ENCODE assay signal across 8 cellular contexts in the genomic region with DNA sequence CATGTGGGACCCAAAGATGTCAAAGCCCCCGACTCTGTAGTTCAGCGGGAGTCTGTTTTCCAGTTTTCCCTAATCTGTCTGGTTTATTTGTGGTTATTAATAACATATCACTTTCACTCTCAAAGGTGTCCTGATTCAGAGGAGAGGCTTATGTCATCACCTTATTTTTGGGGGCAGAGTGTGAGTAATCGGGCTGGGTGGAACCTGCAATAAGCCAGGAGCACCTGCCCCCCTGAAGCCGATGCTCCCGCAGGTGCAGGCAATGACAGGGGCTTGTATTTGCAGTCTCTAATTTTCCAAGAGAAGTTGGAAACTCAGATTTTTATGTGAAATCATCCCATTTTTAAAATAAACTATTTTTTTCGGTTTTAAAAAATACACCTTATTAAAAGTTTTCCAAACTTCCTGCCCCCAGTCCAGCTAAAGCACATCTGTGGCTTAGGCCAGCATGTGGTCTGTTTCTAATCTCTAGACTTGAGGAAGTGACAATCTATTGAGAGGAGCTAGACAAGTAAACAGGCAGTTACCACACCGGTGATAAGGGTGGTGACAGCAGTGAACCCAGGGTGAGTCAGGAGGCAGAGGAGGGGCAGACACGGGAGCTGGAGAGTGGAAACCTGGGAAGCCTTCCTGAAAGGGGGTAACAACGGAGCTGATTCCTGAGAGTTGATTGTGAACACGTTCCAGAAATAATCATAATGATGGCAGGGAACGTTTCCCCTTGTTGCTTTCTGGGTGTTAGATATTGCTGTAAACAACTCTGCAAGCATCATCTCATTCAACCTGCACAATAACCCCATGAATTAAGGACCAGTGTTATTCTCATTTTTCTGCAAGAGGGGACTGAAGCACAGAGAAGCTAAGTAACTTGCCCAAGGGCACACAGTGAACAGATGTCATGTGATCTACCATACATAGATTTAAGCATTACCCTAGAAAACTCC. TPM values are rescaled to one million over a fixed set of nuclear protein-coding genes. Genes with fewer than 3 reads are reported as not detected.
DNase-seq lines count a peak whose midpoint lies in the region; ATAC-seq and TF ChIP-seq lines count a peak whose summit lies in the region.

No MANE protein-coding gene starts in this region.

- H4K20me1 ChIP-seq in neural progenitor cell (ENCODE audit: low read depth), result no peaks in the 10 kb centered on the region

- H3K79me2 ChIP-seq in ACC112 (ENCODE audit: control insufficient read depth, insufficient read depth, low read length, unreplicated experiment) (no peaks in the 10 kb centered on the region), neural progenitor cell (ENCODE audit: low read depth) (no peaks in the 10 kb centered on the region)

- no peak overlapping the region for H2AFZ ChIP-seq in ACC112 (ENCODE audit: low read length, unreplicated experiment)
- H2AFZ ChIP-seq in neural progenitor cell (replicated peaks), result no peak overlapping the region

- H3K9me3 ChIP-seq in neural progenitor cell (ENCODE audit: low read depth), result no peaks in the 10 kb centered on the region

- H3F3A ChIP-seq in neural progenitor cell (ENCODE audit: low read depth), result peaks cover 21% of the 10 kb centered on the region

- peaks cover 11% of the 10 kb centered on the region for H3K27me3 Mint-ChIP-seq in neural progenitor cell (ENCODE audit: insufficient read depth, low read depth)

- no peak overlapping the region for H3K4me3 Mint-ChIP-seq in neural progenitor cell

- peaks cover 43% of the 10 kb centered on the region for H3K4me1 Mint-ChIP-seq in neural progenitor cell

- POLR2A ChIA-PET in RWPE1 (lab: Yijun Ruan, JAX; ENCODE audit: low non-redundant PET), result no interaction called here

- H3K36me3 ChIP-seq in ACC112 (ENCODE audit: insufficient read depth, low read length) (no peaks in the 10 kb centered on the region), neural progenitor cell (no peaks in the 10 kb centered on the region)

- CTCF ChIA-PET in RWPE1 (lab: Yijun Ruan, JAX), result no interaction called here

- H3K4me2 ChIP-seq in neural progenitor cell, result no peak overlapping the region

- H3K27me3 ChIP-seq in ACC112 (ENCODE audit: insufficient read depth, low read length), result no peaks in the 10 kb centered on the region
- no peaks in the 10 kb centered on the region for H3K27me3 ChIP-seq in neural progenitor cell

- H3K27ac ChIP-seq in ACC112 (ENCODE audit: low read depth, low read length) (peak overlapping the region; percentile 75), RWPE1 (peak overlapping the region; percentile 93), neural progenitor cell (no peak overlapping the region)

- H3K36me3 Mint-ChIP-seq in neural progenitor cell, result no peaks in the 10 kb centered on the region

- DNase-seq in RWPE1 (ENCODE audit: low spot score), result no peak
- DNase-seq in dermis blood vessel endothelial cell, result peak; percentile 89
- DNase-seq in neural progenitor cell (ENCODE audit: low spot score), result no peak
- no peak for DNase-seq in cerebellar cortex (ENCODE audit: low spot score)
- DNase-seq in GM19240 (ENCODE audit: insufficient read length, low spot score), result no peak

- H3K9ac ChIP-seq in neural progenitor cell, result no peak overlapping the region

- peak overlapping the region; percentile 26 for H3K27ac Mint-ChIP-seq in neural progenitor cell

- no peaks in the 10 kb centered on the region for H3K9me3 Mint-ChIP-seq in neural progenitor cell

- peak; percentile 67 for ATAC-seq in GM18907 (IDR thresholded peaks at IDR 0.05; ENCODE audit: unreplicated experiment)
- peak; percentile 55 for ATAC-seq in HG03097 (IDR thresholded peaks at IDR 0.05; ENCODE audit: low FRiP score, unreplicated experiment)

- TF ChIP-seq CTCF in RWPE1 (conservative IDR thresholded peaks at IDR 0.05; ENCODE audit: low read depth) (no peak), neural progenitor cell (IDR thresholded peaks at IDR 0.05) (no peak)

- H3K4me3 ChIP-seq in ACC112 (ENCODE audit: low read depth, low read length), result no peak overlapping the region
- no peak overlapping the region for H3K4me3 ChIP-seq in neural progenitor cell

- H3K4me1 ChIP-seq in ACC112 (ENCODE audit: control insufficient read depth, insufficient read depth, low read length, unreplicated experiment), result peaks cover 40% of the 10 kb centered on the region
- peaks cover 33% of the 10 kb centered on the region for H3K4me1 ChIP-seq in neural progenitor cell

RNA-seq across cellular contexts. Expression of a gene that starts 37.3 kb away (rescaled TPM):
- 7.5 and 16.0 TPM in 2 replicates for total RNA-seq in dermis blood vessel endothelial cell
- 0.34 and 0.50 TPM in 2 replicates for total RNA-seq in neural progenitor cell (ENCODE audit: low replicate concordance)
